ENCODE assay signal across 1 cellular context in genomic region chr3:62732183-62732904, GRCh38.
TF ChIP-seq lines count a peak whose summit lies in the region.

No MANE protein-coding gene starts in this region.

TF ChIP-seq in HepG2, 621 proteins besides CTCF, POLR2A, EP300 and RAD21 (continued from another document and continues in another):
- peak; percentile 13; the same call in 1 of the 2 replicates for TF ChIP-seq HMGXB3 (CRISPR knock-in tag; IDR thresholded peaks at IDR 0.05; ENCODE audit: borderline replicate concordance)
- no peak for TF ChIP-seq BRCA1 (CRISPR knock-in tag; IDR thresholded peaks at IDR 0.05)
- TF ChIP-seq SMARCC2 (IDR thresholded peaks at IDR 0.05), result 0 out of 2 replicates have a peak, but pooled peaks have one; percentile 12
- no peak for TF ChIP-seq ATF7-NPFF (CRISPR knock-in tag; IDR thresholded peaks at IDR 0.05; ENCODE audit: low read depth)
- no peak for TF ChIP-seq ZNF354B (CRISPR knock-in tag; IDR thresholded peaks at IDR 0.05)
- no peak for TF ChIP-seq CENPT (CRISPR knock-in tag; IDR thresholded peaks at IDR 0.05; ENCODE audit: low read depth)
- no peak for TF ChIP-seq NFKB2 (CRISPR knock-in tag; IDR thresholded peaks at IDR 0.05; ENCODE audit: borderline replicate concordance)
- TF ChIP-seq ZFP82 (CRISPR knock-in tag; IDR thresholded peaks at IDR 0.05; ENCODE audit: borderline replicate concordance), result no peak
- 0 out of 2 replicates have a peak, but pooled peaks have one; percentile 28 for TF ChIP-seq ZNF33A (CRISPR knock-in tag; IDR thresholded peaks at IDR 0.05; ENCODE audit: borderline replicate concordance)
- TF ChIP-seq, protein P1, sequence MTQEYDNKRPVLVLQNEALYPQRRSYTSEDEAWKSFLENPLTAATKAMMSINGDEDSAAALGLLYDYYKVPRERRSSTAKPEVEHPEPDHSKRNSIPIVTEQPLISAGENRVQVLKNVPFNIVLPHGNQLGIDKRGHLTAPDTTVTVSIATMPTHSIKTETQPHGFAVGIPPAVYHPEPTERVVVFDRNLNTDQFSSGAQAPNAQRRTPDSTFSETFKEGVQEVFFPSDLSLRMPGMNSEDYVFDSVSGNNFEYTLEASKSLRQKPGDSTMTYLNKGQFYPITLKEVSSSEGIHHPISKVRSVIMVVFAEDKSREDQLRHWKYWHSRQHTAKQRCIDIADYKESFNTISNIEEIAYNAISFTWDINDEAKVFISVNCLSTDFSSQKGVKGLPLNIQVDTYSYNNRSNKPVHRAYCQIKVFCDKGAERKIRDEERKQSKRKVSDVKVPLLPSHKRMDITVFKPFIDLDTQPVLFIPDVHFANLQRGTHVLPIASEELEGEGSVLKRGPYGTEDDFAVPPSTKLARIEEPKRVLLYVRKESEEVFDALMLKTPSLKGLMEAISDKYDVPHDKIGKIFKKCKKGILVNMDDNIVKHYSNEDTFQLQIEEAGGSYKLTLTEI (CRISPR knock-in tag; conservative IDR thresholded peaks at IDR 0.05), result no peak
- no peak for TF ChIP-seq ZNF275 (CRISPR knock-in tag; IDR thresholded peaks at IDR 0.05; ENCODE audit: borderline replicate concordance)
- no peak for TF ChIP-seq XRCC5 (optimal IDR thresholded peaks at IDR 0.05; ENCODE audit: low read length)
- TF ChIP-seq, protein P2, sequence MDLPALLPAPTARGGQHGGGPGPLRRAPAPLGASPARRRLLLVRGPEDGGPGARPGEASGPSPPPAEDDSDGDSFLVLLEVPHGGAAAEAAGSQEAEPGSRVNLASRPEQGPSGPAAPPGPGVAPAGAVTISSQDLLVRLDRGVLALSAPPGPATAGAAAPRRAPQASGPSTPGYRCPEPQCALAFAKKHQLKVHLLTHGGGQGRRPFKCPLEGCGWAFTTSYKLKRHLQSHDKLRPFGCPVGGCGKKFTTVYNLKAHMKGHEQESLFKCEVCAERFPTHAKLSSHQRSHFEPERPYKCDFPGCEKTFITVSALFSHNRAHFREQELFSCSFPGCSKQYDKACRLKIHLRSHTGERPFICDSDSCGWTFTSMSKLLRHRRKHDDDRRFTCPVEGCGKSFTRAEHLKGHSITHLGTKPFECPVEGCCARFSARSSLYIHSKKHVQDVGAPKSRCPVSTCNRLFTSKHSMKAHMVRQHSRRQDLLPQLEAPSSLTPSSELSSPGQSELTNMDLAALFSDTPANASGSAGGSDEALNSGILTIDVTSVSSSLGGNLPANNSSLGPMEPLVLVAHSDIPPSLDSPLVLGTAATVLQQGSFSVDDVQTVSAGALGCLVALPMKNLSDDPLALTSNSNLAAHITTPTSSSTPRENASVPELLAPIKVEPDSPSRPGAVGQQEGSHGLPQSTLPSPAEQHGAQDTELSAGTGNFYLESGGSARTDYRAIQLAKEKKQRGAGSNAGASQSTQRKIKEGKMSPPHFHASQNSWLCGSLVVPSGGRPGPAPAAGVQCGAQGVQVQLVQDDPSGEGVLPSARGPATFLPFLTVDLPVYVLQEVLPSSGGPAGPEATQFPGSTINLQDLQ (CRISPR knock-in tag; IDR thresholded peaks at IDR 0.05), result no peak
- peak; percentile 99 for TF ChIP-seq HNF4A (CRISPR knock-in tag; IDR thresholded peaks at IDR 0.05)
- TF ChIP-seq TOE1 (CRISPR knock-in tag; IDR thresholded peaks at IDR 0.05), result no peak; the same call in 1 of the 2 replicates
- TF ChIP-seq ZNF138 (CRISPR knock-in tag; IDR thresholded peaks at IDR 0.05; ENCODE audit: low read depth), result no peak
- no peak for TF ChIP-seq GPN1 (CRISPR knock-in tag; IDR thresholded peaks at IDR 0.05; ENCODE audit: borderline replicate concordance)
- TF ChIP-seq ZNF10 (CRISPR knock-in tag; IDR thresholded peaks at IDR 0.05; ENCODE audit: borderline replicate concordance, low read depth), result no peak
- no peak for TF ChIP-seq NKX3-1 (CRISPR knock-in tag; IDR thresholded peaks at IDR 0.05)
- TF ChIP-seq TARDBP (CRISPR knock-in tag; IDR thresholded peaks at IDR 0.05), result peak; percentile 78
- no peak; the same call in 1 of the 2 replicates for TF ChIP-seq ZBTB26 (CRISPR knock-in tag; IDR thresholded peaks at IDR 0.05; ENCODE audit: borderline replicate concordance)
- no peak for TF ChIP-seq ZNF839 (CRISPR knock-in tag; IDR thresholded peaks at IDR 0.05; ENCODE audit: borderline replicate concordance)
- TF ChIP-seq ZNF24 (IDR thresholded peaks at IDR 0.05), result peak; percentile 95
- no peak for TF ChIP-seq GPBP1L1 (CRISPR knock-in tag; IDR thresholded peaks at IDR 0.05)
- peak; percentile 85; the same call in 1 of the 2 replicates for TF ChIP-seq ZBTB20 (CRISPR knock-in tag; IDR thresholded peaks at IDR 0.05; ENCODE audit: borderline replicate concordance, low read depth)
- no peak for TF ChIP-seq SYNCRIP (IDR thresholded peaks at IDR 0.05; ENCODE audit: insufficient read depth, low read depth, low read length)
- no peak for TF ChIP-seq PCBP2 (optimal IDR thresholded peaks at IDR 0.05; ENCODE audit: low read depth, low read length, poor library complexity, severe bottlenecking)
- TF ChIP-seq CBFB (CRISPR knock-in tag; IDR thresholded peaks at IDR 0.05), result no peak; the same call in 1 of the 2 replicates
- no peak for TF ChIP-seq CREB1 (IDR thresholded peaks at IDR 0.05)
- peak; percentile 63 for TF ChIP-seq CREB1 (CRISPR knock-in tag; IDR thresholded peaks at IDR 0.05)
- TF ChIP-seq NBN (conservative IDR thresholded peaks at IDR 0.05), result no peak
- TF ChIP-seq KLF11 (CRISPR knock-in tag; IDR thresholded peaks at IDR 0.05), result no peak
- TF ChIP-seq BCL6 (CRISPR knock-in tag; IDR thresholded peaks at IDR 0.05), result peak; percentile 69
- TF ChIP-seq CSRNP2 (CRISPR knock-in tag; conservative IDR thresholded peaks at IDR 0.05; ENCODE audit: low read depth), result no peak
- TF ChIP-seq, protein P3, sequence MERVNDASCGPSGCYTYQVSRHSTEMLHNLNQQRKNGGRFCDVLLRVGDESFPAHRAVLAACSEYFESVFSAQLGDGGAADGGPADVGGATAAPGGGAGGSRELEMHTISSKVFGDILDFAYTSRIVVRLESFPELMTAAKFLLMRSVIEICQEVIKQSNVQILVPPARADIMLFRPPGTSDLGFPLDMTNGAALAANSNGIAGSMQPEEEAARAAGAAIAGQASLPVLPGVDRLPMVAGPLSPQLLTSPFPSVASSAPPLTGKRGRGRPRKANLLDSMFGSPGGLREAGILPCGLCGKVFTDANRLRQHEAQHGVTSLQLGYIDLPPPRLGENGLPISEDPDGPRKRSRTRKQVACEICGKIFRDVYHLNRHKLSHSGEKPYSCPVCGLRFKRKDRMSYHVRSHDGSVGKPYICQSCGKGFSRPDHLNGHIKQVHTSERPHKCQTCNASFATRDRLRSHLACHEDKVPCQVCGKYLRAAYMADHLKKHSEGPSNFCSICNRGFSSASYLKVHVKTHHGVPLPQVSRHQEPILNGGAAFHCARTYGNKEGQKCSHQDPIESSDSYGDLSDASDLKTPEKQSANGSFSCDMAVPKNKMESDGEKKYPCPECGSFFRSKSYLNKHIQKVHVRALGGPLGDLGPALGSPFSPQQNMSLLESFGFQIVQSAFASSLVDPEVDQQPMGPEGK (CRISPR knock-in tag; IDR thresholded peaks at IDR 0.05), result 0 out of 2 replicates have a peak, but pooled peaks have one; percentile 11
- no peak for TF ChIP-seq KDM2A (CRISPR knock-in tag; IDR thresholded peaks at IDR 0.05; ENCODE audit: borderline replicate concordance, low read depth)
- 0 out of 2 replicates have a peak, but pooled peaks have one; percentile 59 for TF ChIP-seq CBX5 (CRISPR knock-in tag; IDR thresholded peaks at IDR 0.05; ENCODE audit: borderline replicate concordance)
- TF ChIP-seq ZNF598 (CRISPR knock-in tag; IDR thresholded peaks at IDR 0.05; ENCODE audit: borderline replicate concordance), result no peak
- no peak for TF ChIP-seq ELF4 (CRISPR knock-in tag; IDR thresholded peaks at IDR 0.05; ENCODE audit: borderline replicate concordance)
- no peak for TF ChIP-seq JDP2 (CRISPR knock-in tag; IDR thresholded peaks at IDR 0.05; ENCODE audit: borderline replicate concordance)
- TF ChIP-seq, protein P4, sequence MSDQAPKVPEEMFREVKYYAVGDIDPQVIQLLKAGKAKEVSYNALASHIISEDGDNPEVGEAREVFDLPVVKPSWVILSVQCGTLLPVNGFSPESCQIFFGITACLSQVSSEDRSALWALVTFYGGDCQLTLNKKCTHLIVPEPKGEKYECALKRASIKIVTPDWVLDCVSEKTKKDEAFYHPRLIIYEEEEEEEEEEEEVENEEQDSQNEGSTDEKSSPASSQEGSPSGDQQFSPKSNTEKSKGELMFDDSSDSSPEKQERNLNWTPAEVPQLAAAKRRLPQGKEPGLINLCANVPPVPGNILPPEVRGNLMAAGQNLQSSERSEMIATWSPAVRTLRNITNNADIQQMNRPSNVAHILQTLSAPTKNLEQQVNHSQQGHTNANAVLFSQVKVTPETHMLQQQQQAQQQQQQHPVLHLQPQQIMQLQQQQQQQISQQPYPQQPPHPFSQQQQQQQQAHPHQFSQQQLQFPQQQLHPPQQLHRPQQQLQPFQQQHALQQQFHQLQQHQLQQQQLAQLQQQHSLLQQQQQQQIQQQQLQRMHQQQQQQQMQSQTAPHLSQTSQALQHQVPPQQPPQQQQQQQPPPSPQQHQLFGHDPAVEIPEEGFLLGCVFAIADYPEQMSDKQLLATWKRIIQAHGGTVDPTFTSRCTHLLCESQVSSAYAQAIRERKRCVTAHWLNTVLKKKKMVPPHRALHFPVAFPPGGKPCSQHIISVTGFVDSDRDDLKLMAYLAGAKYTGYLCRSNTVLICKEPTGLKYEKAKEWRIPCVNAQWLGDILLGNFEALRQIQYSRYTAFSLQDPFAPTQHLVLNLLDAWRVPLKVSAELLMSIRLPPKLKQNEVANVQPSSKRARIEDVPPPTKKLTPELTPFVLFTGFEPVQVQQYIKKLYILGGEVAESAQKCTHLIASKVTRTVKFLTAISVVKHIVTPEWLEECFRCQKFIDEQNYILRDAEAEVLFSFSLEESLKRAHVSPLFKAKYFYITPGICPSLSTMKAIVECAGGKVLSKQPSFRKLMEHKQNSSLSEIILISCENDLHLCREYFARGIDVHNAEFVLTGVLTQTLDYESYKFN (CRISPR knock-in tag; conservative IDR thresholded peaks at IDR 0.05), result peak; percentile 94
- 0 out of 2 replicates have a peak, but pooled peaks have one; percentile 21 for TF ChIP-seq SSRP1 (CRISPR knock-in tag; IDR thresholded peaks at IDR 0.05)
- peak; percentile 77; the same call in 1 of the 2 replicates for TF ChIP-seq NCOR1 (IDR thresholded peaks at IDR 0.05; ENCODE audit: borderline replicate concordance, low read length)
